Comparison of ENCODE assay signal across 7 cellular contexts in the genomic region with DNA sequence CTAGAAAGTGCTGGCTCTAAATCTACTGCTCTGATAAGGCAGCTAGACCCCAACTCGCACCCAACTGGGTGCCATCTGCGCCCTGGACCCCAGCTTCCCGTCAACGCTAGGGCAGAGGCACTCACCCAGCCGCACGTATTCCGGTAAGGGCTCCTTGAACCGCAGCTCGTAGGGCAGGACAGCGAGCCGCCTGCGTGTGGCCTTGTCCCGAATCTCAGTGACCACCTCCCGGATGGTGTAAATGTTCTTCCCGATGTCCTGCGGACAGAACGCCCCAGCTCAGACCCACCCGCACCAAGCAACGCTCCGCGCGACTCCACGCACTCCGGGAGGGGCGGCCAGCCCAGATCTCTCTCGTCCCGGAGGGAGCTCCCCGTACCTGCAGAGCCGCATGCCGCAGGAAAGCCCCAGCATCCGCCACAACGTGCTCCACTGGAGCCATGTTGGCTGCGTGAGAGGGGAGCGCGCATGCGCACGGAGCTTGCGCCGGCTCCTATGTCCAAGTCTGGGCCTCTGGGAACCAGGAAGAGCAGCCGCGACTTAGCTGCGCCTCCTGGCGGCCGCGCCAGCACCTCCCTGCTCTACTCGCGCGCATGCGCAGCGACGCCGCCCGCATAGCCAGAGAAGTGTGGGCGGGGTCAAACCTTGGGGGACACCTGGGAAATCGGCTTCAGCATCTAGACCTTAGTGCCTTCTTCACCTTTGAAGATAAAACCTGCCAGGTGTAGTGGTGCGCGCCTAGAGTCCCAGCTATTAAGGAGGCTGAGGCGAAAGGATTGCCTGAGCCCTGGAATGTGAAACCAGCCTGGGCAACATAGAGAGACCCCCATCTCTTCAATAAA. TPM values are rescaled to one million over a fixed set of nuclear protein-coding genes. Genes with fewer than 3 reads are reported as not detected.
DNase-seq lines count a peak whose midpoint lies in the region; ATAC-seq and TF ChIP-seq lines count a peak whose summit lies in the region.

A gene (minus strand): TSS at position 458 of the 842 bp plus-strand sequence. CDS start 16 bp downstream, at position 442.

- H3K36me3 ChIP-seq in hepatocyte (replicated peaks; ENCODE audit: insufficient read depth, low read depth), result no peaks in the 10 kb centered on the region

- H3K9me3 ChIP-seq in hepatocyte (ENCODE audit: low read depth), result no peaks in the 10 kb centered on the region

- in situ Hi-C loops in astrocyte of the cerebellum (cut with HindIII; ENCODE audit: low sequenced_read_pairs), result loop anchor here (25.0 kb wide), 1 partner anchor 342 kb away; a partner anchor contains a TSS

- peak; percentile 97 for TF ChIP-seq CTCF in astrocyte of the cerebellum (IDR thresholded peaks at IDR 0.05; ENCODE audit: low read depth, low read length, missing control alignments)
- TF ChIP-seq CTCF in hepatocyte (IDR thresholded peaks at IDR 0.05; ENCODE audit: poor library complexity), result peak; percentile 99

- WGBS in hepatocyte (ENCODE audit: low lambda C conversion rate, missing lambda C conversion rate), result under 1% methylated on average over 54 of the region's 58 CpGs

- H4K20me1 ChIP-seq in hepatocyte (ENCODE audit: insufficient read depth, poor library complexity, severe bottlenecking), result peaks cover 4% of the 10 kb centered on the region

- no peaks in the 10 kb centered on the region for H3K27me3 ChIP-seq in hepatocyte

- DNase-seq in NCI-H2029 (lab: John Stamatoyannopoulos, UW), result peak; percentile 67
- DNase-seq in T-helper 22 cell (ENCODE audit: low read depth), result peak; percentile 96
- peak; percentile 94 for DNase-seq in astrocyte of the cerebellum (ENCODE audit: low read depth)
- peak; percentile 99 for DNase-seq in hepatocyte (ENCODE audit: low spot score)
- peak; percentile 98 for DNase-seq in retina

- peaks cover 45% of the 10 kb centered on the region for H3K79me2 ChIP-seq in hepatocyte

- H2AFZ ChIP-seq in hepatocyte, result peak within 1 kb of the TSS; percentile 81

- H3K4me3 ChIP-seq in astrocyte of the cerebellum (ENCODE audit: low read depth, low read length), result peak within 1 kb of the TSS; percentile 98
- H3K4me3 ChIP-seq in hepatocyte, result peak within 1 kb of the TSS; percentile 52

- peak within 1 kb of the TSS; percentile 77 for H3K4me2 ChIP-seq in hepatocyte

- peak within 1 kb of the TSS; percentile 73 for H3K27ac ChIP-seq in hepatocyte

- H3K4me1 ChIP-seq in hepatocyte (ENCODE audit: insufficient read depth), result peaks cover 11% of the 10 kb centered on the region

- no peaks in the 10 kb centered on the region for H3K9me2 ChIP-seq in hepatocyte (replicated peaks; ENCODE audit: insufficient read depth)

- ATAC-seq in GM18505 (IDR thresholded peaks at IDR 0.05; ENCODE audit: unreplicated experiment) (peak; percentile 91), HG02973 (IDR thresholded peaks at IDR 0.05; ENCODE audit: unreplicated experiment) (peak; percentile 91)

- peak; percentile 97 for TF ChIP-seq POLR2A in GM18505 (IDR thresholded peaks at IDR 0.05; ENCODE audit: borderline replicate concordance, extremely low read depth, insufficient read depth, insufficient read length)

RNA-seq across cellular contexts. Expression of the gene that starts here (rescaled TPM):
- total RNA-seq in hepatocyte, result 23.9 and 34.6 TPM in 2 replicates
- 25.1 and 28.0 TPM in 2 replicates for polyA plus RNA-seq in hepatocyte

Comparison
In these comparisons a context has a peak if more than half of its experiments do, and no peak if none do; other contexts are left out.
1. Peak in every context shown above with its lines: DNase-seq, ATAC-seq, H3K4me3 ChIP-seq and H3K27ac ChIP-seq.